ENCODE assay signal across 15 cellular contexts in the genomic region with DNA sequence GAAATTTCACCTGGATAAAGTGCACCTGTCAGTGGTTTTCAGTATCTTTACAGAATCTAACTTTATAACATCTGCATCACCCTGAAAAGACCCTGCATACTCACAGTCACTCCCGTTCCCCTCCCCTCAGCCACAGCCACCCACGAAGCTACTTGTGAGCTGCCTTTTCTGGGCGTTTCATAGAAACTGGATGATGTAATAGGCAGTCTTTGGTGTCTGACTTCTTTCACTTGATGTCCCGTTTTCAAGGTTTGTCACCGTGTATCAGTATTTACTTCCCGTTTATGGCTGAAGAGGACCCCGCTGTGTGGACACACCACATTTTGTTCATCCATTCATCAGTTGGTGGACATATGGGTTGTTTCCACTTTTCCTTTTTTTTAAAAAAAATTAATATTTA. TPM values are rescaled to one million over a fixed set of nuclear protein-coding genes. Genes with fewer than 3 reads are reported as not detected.
DNase-seq lines count a peak whose midpoint lies in the region; ATAC-seq, FAIRE-seq and TF ChIP-seq lines count a peak whose summit lies in the region.
"Had no signal": no experiment of that assay in that cellular context is flagged by ENCODE, and none has a peak within 500 bp of the region (broad histone marks: within the 10 kb centered on the region; RNA-seq: fewer than 3 reads in every experiment).

No MANE protein-coding gene starts in this region.

- H3K4me2 ChIP-seq in K562 (ENCODE audit: insufficient read depth, low read length), result no peak overlapping the region

- no TSS peak for BruUV-seq in K562 (replicated peaks; lab: Mats Ljungman, UMichigan)

- H3K79me2 ChIP-seq in K562 (ENCODE audit: control insufficient read depth, insufficient read depth, low read length), result no peaks in the 10 kb centered on the region

- no peak for TF ChIP-seq CTCF in K562 (IDR thresholded peaks at IDR 0.05 in 2 of 3, conservative IDR thresholded peaks at IDR 0.05 in 1 of 3; ENCODE audit: insufficient read depth in 2 of 3, low read depth in 1 of 3, low read length in 3 of 3)
- TF ChIP-seq CTCF in lower leg skin (IDR thresholded peaks at IDR 0.05), result no peak

- no peak for TF ChIP-seq RAD21 in K562 (CRISPR knock-in tag; conservative IDR thresholded peaks at IDR 0.05 in 1 of 2, IDR thresholded peaks at IDR 0.05 in 1 of 2)

- H3K9me1 ChIP-seq in K562 (ENCODE audit: control insufficient read depth, insufficient read depth, low read length), result no peaks in the 10 kb centered on the region

- peaks cover 4% of the 10 kb centered on the region for H3K4me1 Mint-ChIP-seq in activated CD4-positive, alpha-beta T cell treated with anti-CD3 and anti-CD28 coated beads, Interleukin-2, amount 10 ng/mL, durations not matched to agents 7 days and 5 days

- no peak overlapping the region for H3K27ac ChIP-seq in K562 (ENCODE audit: extremely low read depth, low read depth, low read length)
- H3K27ac ChIP-seq: tibial artery had no signal

- H3K4me3 ChIP-seq in K562 (no peak overlapping the region), lower leg skin (ENCODE audit: low read depth, poor library complexity, severe bottlenecking) (no peak overlapping the region)
- H3K4me3 ChIP-seq: tibial artery had no signal

- CTCF ChIA-PET in activated CD4-positive, alpha-beta T cell treated with anti-CD3 and anti-CD28 coated beads, Interleukin-2, amount 10 ng/mL, durations not matched to agents 7 days and 5 days (lab: Charles Lee), result no interaction called here
- CTCF ChIA-PET in K562 (lab: Yijun Ruan, JAX; ENCODE audit: low intra/inter-chr PET ratio), result interaction anchor here (0.7 kb wide), 1 partner anchor 41 kb away, joined by 3 read pairs; no protein-coding TSS in a partner anchor

- H3K27me3 ChIP-seq in K562 (ENCODE audit: control insufficient read depth in 2 of 2, insufficient read depth in 2 of 2, low read length in 2 of 2), result no peaks in the 10 kb centered on the region
- H3K27me3 ChIP-seq: tibial artery had no signal

- H3K4me3 Mint-ChIP-seq in activated CD4-positive, alpha-beta T cell treated with anti-CD3 and anti-CD28 coated beads, Interleukin-2, amount 10 ng/mL, durations not matched to agents 7 days and 5 days, result no peak overlapping the region

- in situ Hi-C loops in K562 (cut with MboI), result no loop called here

- FAIRE-seq in K562 (lab: Jason Lieb, UNC) (no peak), GM19239 (lab: Jason Lieb, UNC) (no peak)
- FAIRE-seq: A204.1, GM12892 had no signal

- H3K4me1 ChIP-seq in K562 (replicated peaks in 1 of 2; ENCODE audit: control insufficient read depth in 2 of 2, insufficient read depth in 2 of 2, low read length in 2 of 2), result peaks cover 0 to 3% of the 10 kb centered on the region in 2 experiments; a peak in 2 of 5 replicates
- H3K4me1 ChIP-seq: tibial artery had no signal

- no peaks in the 10 kb centered on the region for H3K36me3 ChIP-seq in K562 (ENCODE audit: control insufficient read depth, insufficient read depth, low read length)
- H3K36me3 ChIP-seq: tibial artery had no signal

- H3K9me3 ChIP-seq in K562 (replicated peaks; ENCODE audit: control insufficient read depth, insufficient read depth, low read depth, low read length), result peaks cover 15% of the 10 kb centered on the region; the same call in 1 of the 2 replicates
- H3K9me3 ChIP-seq: tibial artery had no signal

- DNase-seq in SIG-M5 treated with dmso at 0.1 percent for 504 hours (lab: John Stamatoyannopoulos, UW; ENCODE audit: unreplicated experiment) (peak; percentile 10), SIG-M5 (lab: John Stamatoyannopoulos, UW) (no peak), K562 (ENCODE audit: extremely low read depth in 1 of 4, low spot score in 3 of 4) (no peak), lower leg skin (ENCODE audit: low spot score in 2 of 2) (no peak), GM19239 (ENCODE audit: insufficient read length, low spot score) (no peak)
- no peak for DNase-seq in activated CD4-positive, alpha-beta T cell treated with anti-CD3 and anti-CD28 coated beads, Interleukin-2, amount 10 ng/mL, durations not matched to agents 7 days and 5 days
- DNase-seq in stimulated activated CD4-positive, alpha-beta T cell treated with anti-CD3 and anti-CD28 coated beads, TNF-alpha, amount 100 ng/mL, for 48 hours (ENCODE audit: low read depth in 3 of 3), result peak in 2 of 3 donors; percentile 12 to 18
- DNase-seq: IMR-90; midbrain; NCI-H1930; NK-92 treated with Interleukin-12 subunit alpha and Interleukin-12 subunit beta, amount 100 ng/mL, for 24 hours; tibial artery had no signal

- H3K9ac ChIP-seq in K562 (ENCODE audit: insufficient read depth in 1 of 2, low read depth in 2 of 2, low read length in 2 of 2), result no peak overlapping the region

- ATAC-seq in K562 (no peak), GM21526 (IDR thresholded peaks at IDR 0.05; ENCODE audit: low FRiP score, unreplicated experiment) (no peak)

- 7% methylated on average over 7 of the region's 7 CpGs for WGBS in K562 (ENCODE audit: insufficient coverage, low coverage, missing lambda C conversion rate)
- WGBS in lower leg skin, 2 donors, result 68% methylated on average over 7 of the region's 7 CpGs

- intact Hi-C loops in K562 (cut with micrococcal nuclease) (no loop called here), lower leg skin (cut with DNase I; ENCODE audit: low total_unique reads) (no loop called here)

- peaks cover 31% of the 10 kb centered on the region for H3K36me3 Mint-ChIP-seq in activated CD4-positive, alpha-beta T cell treated with anti-CD3 and anti-CD28 coated beads, Interleukin-2, amount 10 ng/mL, durations not matched to agents 7 days and 5 days (ENCODE audit: low read depth)

- H3K9me3 Mint-ChIP-seq in activated CD4-positive, alpha-beta T cell treated with anti-CD3 and anti-CD28 coated beads, Interleukin-2, amount 10 ng/mL, durations not matched to agents 7 days and 5 days, result peaks cover 12% of the 10 kb centered on the region

- peak overlapping the region; percentile 36 for H3K27ac Mint-ChIP-seq in activated CD4-positive, alpha-beta T cell treated with anti-CD3 and anti-CD28 coated beads, Interleukin-2, amount 10 ng/mL, durations not matched to agents 7 days and 5 days

- H4K20me1 ChIP-seq in K562 (replicated peaks; ENCODE audit: control insufficient read depth, insufficient read depth, low read length), result no peaks in the 10 kb centered on the region

- no peak overlapping the region for H2AFZ ChIP-seq in K562 (ENCODE audit: low read depth, low read length)

- no peak for TF ChIP-seq EP300 in K562 (IDR thresholded peaks at IDR 0.05; ENCODE audit: low read length)

- TF ChIP-seq POLR2A in K562 (conservative IDR thresholded peaks at IDR 0.05), result no peak
- TF ChIP-seq POLR2A in lower leg skin (IDR thresholded peaks at IDR 0.05), result no peak

- no peaks in the 10 kb centered on the region for H3K27me3 Mint-ChIP-seq in activated CD4-positive, alpha-beta T cell treated with anti-CD3 and anti-CD28 coated beads, Interleukin-2, amount 10 ng/mL, durations not matched to agents 7 days and 5 days

- POLR2A ChIA-PET in activated CD4-positive, alpha-beta T cell treated with anti-CD3 and anti-CD28 coated beads, Interleukin-2, amount 10 ng/mL, durations not matched to agents 7 days and 5 days (lab: Charles Lee), result no interaction called here
- POLR2A ChIA-PET in K562 (lab: Yijun Ruan, JAX), result interaction anchor here (0.6 kb wide), 1 partner anchor 26 kb away, joined by 3 read pairs; no protein-coding TSS in a partner anchor

RNA-seq across cellular contexts. Expression of gene LRRC3, which starts 47.8 kb away (rescaled TPM):
- total RNA-seq in activated CD4-positive, alpha-beta T cell treated with anti-CD3 and anti-CD28 coated beads, Interleukin-2, amount 10 ng/mL, durations not matched to agents 7 days and 5 days, result 1 to 10 TPM; 5.0 to 5.1 TPM
- total RNA-seq in K562 (2011; cell fraction: chromatin; rRNA removed; ENCODE audit: low replicate concordance), result 0.07 and 0.25 TPM in 2 replicates
- total RNA-seq in K562 (2011; cell fraction: nucleolus; rRNA removed), result 0.17 and 0.26 TPM in 2 replicates
- 0.07 and 0.15 TPM in 2 replicates for total RNA-seq in K562 (2011; cell fraction: nucleoplasm; rRNA removed)
- total RNA-seq in K562 (2014; rRNA removed) (not detected in 2 replicates), K562 (2014; rRNA removed; fragmentation: Illumina TruSeq; extraction: Trizol) (not detected in 2 replicates), K562 (2015; rRNA removed; fragmentation: Illumina TruSeq; extraction: Trizol) (not detected in 2 replicates), K562 (2021) (0.04 TPM in 2 replicates), lower leg skin (1 to 10 TPM; 2.9 to 5.8 (median 3.2) TPM)
- polyA plus RNA-seq in K562 (2011; rRNA removed) (0.03 and 0.04 TPM in 2 replicates), K562 (2014; fragmentation: Illumina TruSeq; extraction: Trizol) (not detected in 2 replicates), K562 (2014; fragmentation: Nextera tagmentation; extraction: Ambion mirVana) (not detected), K562 (2014; rRNA removed) (0.03 TPM in 1 of 2 replicates, not detected in the other)
- polyA plus RNA-seq in K562 (2011; cell fraction: cytosol; rRNA removed), result 0.04 and 0.07 TPM in 2 replicates
- polyA plus RNA-seq in K562 (2011; cell fraction: nucleus; rRNA removed), result 0.03 and 0.04 TPM in 2 replicates
- polyA plus RNA-seq in K562 (2012), result 0.03 and 0.04 TPM in 2 replicates
- polyA minus RNA-seq in K562 (2011; rRNA and poly(A)+ RNA removed), result 0.07 TPM in 1 of 2 replicates, not detected in the other
- polyA minus RNA-seq in K562 (2011; cell fraction: cytosol; rRNA and poly(A)+ RNA removed), result not detected in 2 replicates
- polyA minus RNA-seq in K562 (2011; cell fraction: nucleus; rRNA and poly(A)+ RNA removed), result under 0.01 and 0.13 TPM in 2 replicates

RNA-seq across cellular contexts. Expression of gene TRPM2, which starts 54.1 kb away (rescaled TPM):
- total RNA-seq in activated CD4-positive, alpha-beta T cell treated with anti-CD3 and anti-CD28 coated beads, Interleukin-2, amount 10 ng/mL, durations not matched to agents 7 days and 5 days, result 10 to 100 TPM; 13.9 to 15.2 TPM
- 0.09 and 0.42 TPM in 2 replicates for total RNA-seq in K562 (2011; cell fraction: chromatin; rRNA removed; ENCODE audit: low replicate concordance)
- total RNA-seq in K562 (2011; cell fraction: nucleolus; rRNA removed), result 0.13 and 0.17 TPM in 2 replicates
- total RNA-seq in K562 (2011; cell fraction: nucleoplasm; rRNA removed), result 0.29 and 0.38 TPM in 2 replicates
- total RNA-seq in K562 (2014; rRNA removed) (1.5 and 2.1 TPM in 2 replicates), K562 (2014; rRNA removed; fragmentation: Illumina TruSeq; extraction: Trizol) (0.29 and 0.33 TPM in 2 replicates), K562 (2015; rRNA removed; fragmentation: Illumina TruSeq; extraction: Trizol) (2.0 and 2.2 TPM in 2 replicates), K562 (2021) (1.9 and 2.1 TPM in 2 replicates), lower leg skin (1 to 10 TPM; 1.9 to 9.4 (median 2.2) TPM)
- polyA plus RNA-seq in K562 (2011; rRNA removed) (0.34 and 0.36 TPM in 2 replicates), K562 (2014; fragmentation: Illumina TruSeq; extraction: Trizol) (0.98 and 1.7 TPM in 2 replicates), K562 (2014; fragmentation: Nextera tagmentation; extraction: Ambion mirVana) (not detected), K562 (2014; rRNA removed) (0.82 and 2.0 TPM in 2 replicates)
- polyA plus RNA-seq in K562 (2011; cell fraction: cytosol; rRNA removed), result 0.40 and 1.3 TPM in 2 replicates
- 0.45 and 0.75 TPM in 2 replicates for polyA plus RNA-seq in K562 (2011; cell fraction: nucleus; rRNA removed)
- polyA plus RNA-seq in K562 (2012), result 2.1 and 3.8 TPM in 2 replicates
- 0.11 and 0.36 TPM in 2 replicates for polyA minus RNA-seq in K562 (2011; rRNA and poly(A)+ RNA removed)
- polyA minus RNA-seq in K562 (2011; cell fraction: cytosol; rRNA and poly(A)+ RNA removed), result 0.64 and 1.7 TPM in 2 replicates
- polyA minus RNA-seq in K562 (2011; cell fraction: nucleus; rRNA and poly(A)+ RNA removed), result 0.33 and 0.54 TPM in 2 replicates
- total RNA-seq: IMR-90 had no signal
- polyA plus RNA-seq: IMR-90 had no signal

Comparison
In these comparisons a context has a peak if more than half of its experiments do, and no peak if none do; other contexts are left out.
1. DNase-seq: peak in SIG-M5 treated with dmso at 0.1 percent for 504 hours (single experiment) and stimulated activated CD4-positive, alpha-beta T cell treated with anti-CD3 and anti-CD28 coated beads, TNF-alpha, amount 100 ng/mL, for 48 hours (2 of 3); none in SIG-M5 (single experiment), activated CD4-positive, alpha-beta T cell treated with anti-CD3 and anti-CD28 coated beads, Interleukin-2, amount 10 ng/mL, durations not matched to agents 7 days and 5 days (single experiment), K562 (0 of 4), lower leg skin (0 of 2) and GM19239 (single experiment).